12 cellular contexts compared by ENCODE assay signal in genomic region chr3:36989568-36989967, GRCh38. TPM values are rescaled to one million over a fixed set of nuclear protein-coding genes. Genes with fewer than 3 reads are reported as not detected.
A peak's percentile ranks its signal among the peaks of the same experiment; 100 is the strongest.
DNase-seq lines count a peak whose midpoint lies in the region; ATAC-seq and TF ChIP-seq lines count a peak whose summit lies in the region.
"Had no signal": no experiment of that assay in that cellular context is flagged by ENCODE, and none has a peak within 500 bp of the region (broad histone marks: within the 10 kb centered on the region; RNA-seq: fewer than 3 reads in every experiment).

No MANE protein-coding gene starts in this region.

- peaks cover 7% of the 10 kb centered on the region for H3K79me1 ChIP-seq in mesendoderm (ENCODE audit: low read length)

- no peak overlapping the region for H3K4me3 ChIP-seq in mesendoderm (ENCODE audit: low read length)
- peak overlapping the region; percentile 24 to 57 for H3K4me3 ChIP-seq in aorta (ENCODE audit: low read length in 2 of 2)
- H3K4me3 ChIP-seq in sigmoid colon: peak overlapping the region in 2 of 4 donors; percentile 11 to 24
- H3K4me3 ChIP-seq: ovary had no signal

- H3K9me3 Mint-ChIP-seq in stimulated activated naive CD8-positive, alpha-beta T cell treated with anti-CD3 and anti-CD28 coated beads, Interleukin-15, Interleukin-2, amounts not matched to agents 100 ng/mL and 50 ng/mL, for 24 hours: no peaks in the 10 kb centered on the region

- H2BK120ac ChIP-seq in mesendoderm (ENCODE audit: low read depth, low read length): no peak overlapping the region

- peaks cover 33% of the 10 kb centered on the region for H3K79me2 ChIP-seq in mesendoderm (ENCODE audit: control insufficient read depth, insufficient read depth, low read length)

- no peaks in the 10 kb centered on the region for H3K9me3 ChIP-seq in aorta (ENCODE audit: control insufficient read depth, low read length)
- H3K9me3 ChIP-seq in sigmoid colon: no peaks in the 10 kb centered on the region
- H3K9me3 ChIP-seq: ovary had no signal

- H2AK5ac ChIP-seq in mesendoderm (ENCODE audit: low read length): no peak overlapping the region

- no peak for TF ChIP-seq EP300 in sigmoid colon (IDR thresholded peaks at IDR 0.05)

- H3K4me1 Mint-ChIP-seq in stimulated activated naive CD8-positive, alpha-beta T cell treated with anti-CD3 and anti-CD28 coated beads, Interleukin-15, Interleukin-2, amounts not matched to agents 100 ng/mL and 50 ng/mL, for 24 hours (ENCODE audit: low read depth): peaks cover 53% of the 10 kb centered on the region

- TF ChIP-seq CTCF in sigmoid colon (IDR thresholded peaks at IDR 0.05): no peak

- peak overlapping the region; percentile 11 for H3K4me2 ChIP-seq in mesendoderm (ENCODE audit: low read length)

- no peak overlapping the region for H3K4ac ChIP-seq in mesendoderm (ENCODE audit: low read depth, low read length)

- H4K5ac ChIP-seq in mesendoderm (ENCODE audit: low read length): no peak overlapping the region

- no peak overlapping the region for H3K4me3 Mint-ChIP-seq in stimulated activated naive CD8-positive, alpha-beta T cell treated with anti-CD3 and anti-CD28 coated beads, Interleukin-15, Interleukin-2, amounts not matched to agents 100 ng/mL and 50 ng/mL, for 24 hours

- H3K27ac ChIP-seq in mesendoderm (ENCODE audit: low read depth, low read length) (no peak overlapping the region), aorta (ENCODE audit: low read depth in 1 of 2, low read length in 2 of 2) (no peak overlapping the region), sigmoid colon (peak overlapping the region in 2 of 4 donors; percentile 17 to 18), substantia nigra (ENCODE audit: low read depth, low read length, poor library complexity, severe bottlenecking) (no peak overlapping the region)
- H3K27ac ChIP-seq: ovary had no signal

- H3K27me3 ChIP-seq in mesendoderm (ENCODE audit: insufficient read depth, low read length, poor library complexity) (no peaks in the 10 kb centered on the region), aorta (ENCODE audit: control insufficient read depth in 1 of 2, insufficient read depth in 2 of 2, low read length in 1 of 2) (no peaks in the 10 kb centered on the region), sigmoid colon (no peaks in the 10 kb centered on the region)
- H3K27me3 ChIP-seq: ovary had no signal

- H3K56ac ChIP-seq in mesendoderm (ENCODE audit: low read length): no peak overlapping the region

- intact Hi-C loops in aorta (cut with DNase I) (no loop called here), sigmoid colon (cut with DNase I) (no loop called here)

- H2BK15ac ChIP-seq in mesendoderm (replicated peaks; ENCODE audit: low read depth): no peak overlapping the region

- peaks cover 56% of the 10 kb centered on the region for H3K36me3 Mint-ChIP-seq in stimulated activated naive CD8-positive, alpha-beta T cell treated with anti-CD3 and anti-CD28 coated beads, Interleukin-15, Interleukin-2, amounts not matched to agents 100 ng/mL and 50 ng/mL, for 24 hours (ENCODE audit: low read depth)

- ATAC-seq in stimulated activated naive CD8-positive, alpha-beta T cell treated with anti-CD3 and anti-CD28 coated beads, Interleukin-15, Interleukin-2, amounts not matched to agents 100 U/mL and 50 U/mL, for 24 hours: no peak
- no peak for ATAC-seq in aorta (ENCODE audit: low FRiP score)

- H2BK5ac ChIP-seq in mesendoderm (ENCODE audit: low read length): no peak overlapping the region

- H3K9ac ChIP-seq in mesendoderm (ENCODE audit: low read length): no peak overlapping the region

- H4K8ac ChIP-seq in mesendoderm (ENCODE audit: low read depth, low read length): no peak overlapping the region

- peaks cover 3% of the 10 kb centered on the region for H3K36me3 ChIP-seq in mesendoderm (ENCODE audit: control insufficient read depth, insufficient read depth, low read length)
- H3K36me3 ChIP-seq in aorta (ENCODE audit: control insufficient read depth in 1 of 2, insufficient read depth in 2 of 2, low read length in 1 of 2): peaks cover 2 to 6% of the 10 kb centered on the region in 2 donors
- H3K36me3 ChIP-seq in sigmoid colon: peaks cover 6 to 35% (median 16%) of the 10 kb centered on the region in 4 donors
- H3K36me3 ChIP-seq: ovary had no signal

- H3K18ac ChIP-seq in mesendoderm (ENCODE audit: low read length): no peak overlapping the region

- no peak for DNase-seq in stimulated activated naive CD8-positive, alpha-beta T cell treated with anti-CD3 and anti-CD28 coated beads, Interleukin-15, Interleukin-2, amounts not matched to agents 100 U/mL and 50 U/mL, for 24 hours
- DNase-seq in astrocyte of the hippocampus (ENCODE audit: low read depth, low spot score) (peak; percentile 2), mesendoderm (no peak), aorta (no peak), sigmoid colon (no peak), substantia nigra (lab: John Stamatoyannopoulos, UW) (no peak), SKM-1 treated with dmso at 0.1 percent for 144 hours (lab: John Stamatoyannopoulos, UW; ENCODE audit: unreplicated experiment) (no peak)
- DNase-seq: anterior cingulate cortex, head of caudate nucleus, NCI-H1048, ovary had no signal

- no peaks in the 10 kb centered on the region for H3K27me3 Mint-ChIP-seq in stimulated activated naive CD8-positive, alpha-beta T cell treated with anti-CD3 and anti-CD28 coated beads, Interleukin-15, Interleukin-2, amounts not matched to agents 100 ng/mL and 50 ng/mL, for 24 hours

- no peak for TF ChIP-seq POLR2A in sigmoid colon (IDR thresholded peaks at IDR 0.05)

- H3K27ac Mint-ChIP-seq in stimulated activated naive CD8-positive, alpha-beta T cell treated with anti-CD3 and anti-CD28 coated beads, Interleukin-15, Interleukin-2, amounts not matched to agents 100 ng/mL and 50 ng/mL, for 24 hours: peak overlapping the region; percentile 6

- no peak overlapping the region for H3K23ac ChIP-seq in mesendoderm (ENCODE audit: low read length)

- H3K4me1 ChIP-seq in mesendoderm (ENCODE audit: control insufficient read depth, low read depth, low read length) (peaks cover 11% of the 10 kb centered on the region), aorta (ENCODE audit: control insufficient read depth in 1 of 2, insufficient read depth in 2 of 2, low read length in 2 of 2) (no peaks in the 10 kb centered on the region), sigmoid colon (peaks cover 0 to 53% (median 50%) of the 10 kb centered on the region in 4 donors)

RNA-seq across cellular contexts. Expression of gene EPM2AIP1, which starts 3.4 kb away (rescaled TPM):
- 6.6 TPM for polyA plus RNA-seq in mesendoderm (2013, experiment 1 of 2)
- 6.6 TPM for polyA plus RNA-seq in mesendoderm (2013, experiment 2 of 2)
- total RNA-seq in aorta (10 to 100 TPM; 20.5 to 21.0 TPM), sigmoid colon (10 to 100 TPM; 11.8 to 18.9 (median 14.0) TPM)
- polyA plus RNA-seq in aorta (10 to 100 TPM in 1 of 2 donors, 1 to 10 TPM in 1; 2.5 to 10.4 TPM), sigmoid colon (1 to 10 TPM; 1.2 to 6.0 (median 5.2) TPM)

RNA-seq across cellular contexts. Expression of gene MLH1, which starts 3.8 kb away (rescaled TPM):
- polyA plus RNA-seq in mesendoderm (2013, experiment 1 of 2): 35.9 TPM
- 35.5 TPM for polyA plus RNA-seq in mesendoderm (2013, experiment 2 of 2)
- total RNA-seq in aorta (10 to 100 TPM; 26.0 to 28.0 TPM), sigmoid colon (10 to 100 TPM; 27.2 to 60.3 (median 36.5) TPM)
- polyA plus RNA-seq in aorta (10 to 100 TPM; 19.5 to 21.9 TPM), sigmoid colon (10 to 100 TPM in 2 of 3 donors, 1 to 10 TPM in 1; 9.0 to 20.8 (median 14.3) TPM)

RNA-seq across cellular contexts. Expression of gene TRANK1, which starts 44.7 kb away (rescaled TPM):
- 1.0 TPM for polyA plus RNA-seq in mesendoderm (2013, experiment 1 of 2)
- polyA plus RNA-seq in mesendoderm (2013, experiment 2 of 2): 1.1 TPM
- 10 to 100 TPM; 24.9 to 47.1 TPM for total RNA-seq in aorta
- polyA plus RNA-seq in aorta: 10 to 100 TPM in 1 of 2 donors, 1 to 10 TPM in 1; 5.0 to 40.9 TPM
- total RNA-seq in sigmoid colon: 10 to 100 TPM in 3 of 4 donors, 1 to 10 TPM in 1; 8.6 to 26.3 (median 16.9) TPM
- polyA plus RNA-seq in sigmoid colon: 10 to 100 TPM; 12.6 to 36.4 (median 26.1) TPM
